1 cellular context compared by ENCODE assay signal in the genomic region with DNA sequence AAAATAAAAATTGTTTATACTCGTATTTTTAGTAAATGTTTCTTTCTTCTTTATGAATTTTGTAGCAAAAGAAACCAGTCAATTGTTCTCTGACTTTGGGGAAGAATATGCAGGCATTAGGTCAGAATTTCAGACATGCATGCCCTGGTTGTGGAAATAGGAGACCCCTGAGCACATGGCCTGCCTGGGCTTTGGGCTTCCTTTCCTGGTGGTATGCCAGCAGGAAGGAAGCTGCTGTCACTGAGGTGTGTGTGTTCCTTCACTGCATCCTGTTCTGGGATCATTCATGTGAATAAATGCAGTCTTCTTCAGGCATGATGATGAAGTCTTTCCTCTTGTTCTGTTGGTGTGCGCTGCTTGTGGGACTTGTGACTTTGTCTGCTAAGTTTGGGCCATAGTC.
TF ChIP-seq lines count a peak whose summit lies in the region.

No MANE protein-coding gene starts in this region.

TF ChIP-seq in H1, 55 proteins besides CTCF, POLR2A, EP300 and RAD21:
- TF ChIP-seq BCL11A (IDR thresholded peaks at IDR 0.05; ENCODE audit: low read depth in 2 of 2, low read length in 2 of 2) (no peak), POU5F1 (IDR thresholded peaks at IDR 0.05; ENCODE audit: low read depth, low read length) (no peak), ASH2L (IDR thresholded peaks at IDR 0.05; ENCODE audit: low read length) (no peak), TBP (IDR thresholded peaks at IDR 0.05; ENCODE audit: low read depth, low read length) (no peak), TEAD4 (IDR thresholded peaks at IDR 0.05; ENCODE audit: low read depth, low read length) (no peak), HDAC6 (IDR thresholded peaks at IDR 0.05; ENCODE audit: low read depth, low read length) (no peak), SP1 (IDR thresholded peaks at IDR 0.05; ENCODE audit: low read depth, low read length) (no peak), BACH1 (IDR thresholded peaks at IDR 0.05; ENCODE audit: low read length) (no peak)
- TF ChIP-seq, protein P1, sequence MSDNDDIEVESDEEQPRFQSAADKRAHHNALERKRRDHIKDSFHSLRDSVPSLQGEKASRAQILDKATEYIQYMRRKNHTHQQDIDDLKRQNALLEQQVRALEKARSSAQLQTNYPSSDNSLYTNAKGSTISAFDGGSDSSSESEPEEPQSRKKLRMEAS (IDR thresholded peaks at IDR 0.05), result 0 out of 2 replicates have a peak, but pooled peaks have one; percentile 12
